Comparison of ENCODE assay signal across 12 cellular contexts in genomic region chr12:47785887-47786661, GRCh38. TPM values are rescaled to one million over a fixed set of nuclear protein-coding genes. Genes with fewer than 3 reads are reported as not detected.
A peak's percentile ranks its signal among the peaks of the same experiment; 100 is the strongest.
DNase-seq lines count a peak whose midpoint lies in the region; TF ChIP-seq lines count a peak whose summit lies in the region.
"Had no signal": no experiment of that assay in that cellular context is flagged by ENCODE, and none has a peak within 500 bp of the region (broad histone marks: within the 10 kb centered on the region; RNA-seq: fewer than 3 reads in every experiment).

No MANE protein-coding gene starts in this region.

- no peak overlapping the region for H2AK5ac ChIP-seq in trophoblast cell (ENCODE audit: low read length)

- H3K9me3 ChIP-seq in ovary (no peaks in the 10 kb centered on the region), vagina (no peaks in the 10 kb centered on the region), trophoblast cell (ENCODE audit: insufficient read depth, low read depth, low read length) (no peaks in the 10 kb centered on the region)
- H3K9me3 ChIP-seq: neutrophil had no signal

- H2BK120ac ChIP-seq in trophoblast cell (ENCODE audit: insufficient read depth, low read length, poor library complexity): no peak overlapping the region

- no peak for TF ChIP-seq CTCF in dorsolateral prefrontal cortex (IDR thresholded peaks at IDR 0.05 in 54 of 56, conservative IDR thresholded peaks at IDR 0.05 in 2 of 56; ENCODE audit: low read depth in 1 of 56, partially characterized antibody in 56 of 56)
- no peak for TF ChIP-seq CTCF in ovary (IDR thresholded peaks at IDR 0.05)
- no peak for TF ChIP-seq CTCF in vagina (IDR thresholded peaks at IDR 0.05)

- H2BK12ac ChIP-seq in trophoblast cell (ENCODE audit: low read length): no peak overlapping the region

- H3K18ac ChIP-seq in trophoblast cell (ENCODE audit: low read length): no peak overlapping the region

- H3K27me3 ChIP-seq in dorsolateral prefrontal cortex: no peaks in the 10 kb centered on the region
- no peaks in the 10 kb centered on the region for H3K27me3 ChIP-seq in ovary
- H3K27me3 ChIP-seq in vagina: no peaks in the 10 kb centered on the region
- H3K27me3 ChIP-seq in trophoblast cell (ENCODE audit: insufficient read depth, low read length): no peaks in the 10 kb centered on the region
- H3K27me3 ChIP-seq: neutrophil had no signal

- no peak overlapping the region for H3K4me2 ChIP-seq in trophoblast cell (ENCODE audit: low read length)

- H3K4me1 ChIP-seq in ovary (ENCODE audit: insufficient read depth): no peaks in the 10 kb centered on the region
- peaks cover 30% of the 10 kb centered on the region for H3K4me1 ChIP-seq in vagina
- H3K4me1 ChIP-seq in trophoblast cell (ENCODE audit: control insufficient read depth in 1 of 2, insufficient read depth in 2 of 2, low read length in 2 of 2): no peaks in the 10 kb centered on the region

- H2BK5ac ChIP-seq in trophoblast cell (ENCODE audit: low read depth, low read length, poor library complexity): no peak overlapping the region

- no peak for TF ChIP-seq EP300 in ovary (IDR thresholded peaks at IDR 0.05)

- peak overlapping the region in 52 of 59 donors; percentile 12 to 100 (median 63) for H3K27ac ChIP-seq in dorsolateral prefrontal cortex
- peak overlapping the region; percentile 26 to 70 for H3K27ac ChIP-seq in ovary
- peak overlapping the region; percentile 49 for H3K27ac ChIP-seq in vagina
- no peak overlapping the region for H3K27ac ChIP-seq in trophoblast cell (ENCODE audit: low read depth, low read length)
- H3K27ac ChIP-seq: neutrophil, SK-N-MC had no signal

- H3K79me2 ChIP-seq in trophoblast cell (ENCODE audit: control insufficient read depth, insufficient read depth, low read length, poor library complexity): no peaks in the 10 kb centered on the region

- peak; percentile 1 for DNase-seq in stimulated activated CD4-positive, alpha-beta T cell treated with anti-CD3 and anti-CD28 coated beads, Interleukin-4, amount 100 ng/mL, for 1 hour
- DNase-seq in stimulated activated CD4-positive, alpha-beta T cell treated with anti-CD3 and anti-CD28 coated beads, Interleukin-2, amount 100 ng/mL, for 24 hours: no peak
- DNase-seq in dorsolateral prefrontal cortex (no peak), ovary (no peak), vagina (ENCODE audit: extremely low spot score in 2 of 2) (no peak), NCI-H1417 (lab: John Stamatoyannopoulos, UW) (no peak), activated gamma-delta T cell (lab: John Stamatoyannopoulos, UW) (no peak), trophoblast cell (no peak)
- DNase-seq: activated gamma-delta T cell treated with Interleukin-2 at 50 U/mL for 16 hours; stimulated activated CD4-positive, alpha-beta T cell treated with anti-CD3 and anti-CD28 coated beads, Interleukin-12 subunit alpha, Interleukin-12 subunit beta, amount 100 ng/mL, for 4 hours had no signal

- H3K9ac ChIP-seq in trophoblast cell (ENCODE audit: low read length): no peak overlapping the region

- H3K4me3 ChIP-seq in dorsolateral prefrontal cortex (no peak overlapping the region), ovary (no peak overlapping the region), vagina (no peak overlapping the region), trophoblast cell (ENCODE audit: low read depth, low read length) (no peak overlapping the region)
- H3K4me3 ChIP-seq: SK-N-MC had no signal

- WGBS in ovary, 3 donors: 68 to 69% (median 68%) methylated on average over 11 of the region's 11 CpGs
- WGBS in trophoblast cell (ENCODE audit: extremely low coverage, insufficient coverage, insufficient read length): no CpG with 5 or more reads among the region's 11 CpGs

- no peak overlapping the region for H2AFZ ChIP-seq in trophoblast cell (ENCODE audit: insufficient read depth, low read length, poor library complexity)

- no peak overlapping the region for H3K14ac ChIP-seq in trophoblast cell (ENCODE audit: low read length)

- H4K91ac ChIP-seq in trophoblast cell (ENCODE audit: low read depth, low read length): no peak overlapping the region

- no peak overlapping the region for H3K23ac ChIP-seq in trophoblast cell (ENCODE audit: low read length)

- no peak overlapping the region for H4K8ac ChIP-seq in trophoblast cell (ENCODE audit: low read depth, low read length)

- intact Hi-C loops in dorsolateral prefrontal cortex (cut with DNase I): no loop called here
- intact Hi-C loops in ovary (cut with DNase I): loop anchor here in 2 of 4 donors (5.0 to 10.0 kb wide), 2 partner anchors 49 to 51 kb away; no protein-coding TSS in a partner anchor
- intact Hi-C loops in vagina (cut with DNase I): no loop called here

- no peaks in the 10 kb centered on the region for H3K79me1 ChIP-seq in trophoblast cell (ENCODE audit: low read length)

- no peak for TF ChIP-seq POLR2A in ovary (IDR thresholded peaks at IDR 0.05)
- TF ChIP-seq POLR2A in vagina (IDR thresholded peaks at IDR 0.05): no peak

- H4K12ac ChIP-seq in trophoblast cell (ENCODE audit: low read depth, low read length): no peak overlapping the region

- H3K36me3 ChIP-seq in ovary: no peaks in the 10 kb centered on the region
- H3K36me3 ChIP-seq in vagina: peaks cover 10 to 73% of the 10 kb centered on the region in 2 donors
- H3K36me3 ChIP-seq in trophoblast cell (ENCODE audit: control insufficient read depth in 1 of 2, insufficient read depth in 2 of 2, low read length in 2 of 2): peaks cover 88 to 94% of the 10 kb centered on the region in 2 experiments

- no peak overlapping the region for H3K4ac ChIP-seq in trophoblast cell (ENCODE audit: low read depth, low read length)

RNA-seq across cellular contexts. Expression of gene SLC48A1, which starts 13.0 kb away (rescaled TPM):
- total RNA-seq in dorsolateral prefrontal cortex (100 to 1,000 TPM in 84 of 120 experiments, 10 to 100 TPM in 36; 71.9 to 264 (median 114) TPM), ovary (100 to 1,000 TPM in 2 of 7 donors, 10 to 100 TPM in 5; 36.7 to 143 (median 98.3) TPM), vagina (20.9 TPM)
- polyA plus RNA-seq in ovary: 10 to 100 TPM; 24.1 to 41.1 TPM
- polyA plus RNA-seq in trophoblast cell (2013): 4.7 and 4.8 TPM in 2 replicates

RNA-seq across cellular contexts. Expression of gene RAPGEF3, which starts 27.4 kb away (rescaled TPM):
- total RNA-seq in dorsolateral prefrontal cortex: 100 to 1,000 TPM in 51 of 120 experiments, 10 to 100 TPM in 69; 33.3 to 206 (median 93.7) TPM
- 100 to 1,000 TPM in 3 of 7 donors, 10 to 100 TPM in 4; 50.4 to 132 (median 93.5) TPM for total RNA-seq in ovary
- 10 to 100 TPM; 16.9 to 68.4 TPM for polyA plus RNA-seq in ovary
- 52.3 TPM for total RNA-seq in vagina
- polyA plus RNA-seq in trophoblast cell (2013): 0.68 and 0.78 TPM in 2 replicates

RNA-seq across cellular contexts. Expression of gene HDAC7, which starts 33.6 kb away (rescaled TPM):
- total RNA-seq in dorsolateral prefrontal cortex: 10 to 100 TPM; 25.9 to 77.6 (median 46.8) TPM
- total RNA-seq in ovary: 100 to 1,000 TPM in 5 of 7 donors, 10 to 100 TPM in 2; 47.2 to 151 (median 103) TPM
- 10 to 100 TPM; 40.1 to 79.4 TPM for polyA plus RNA-seq in ovary
- total RNA-seq in vagina: 67.0 TPM
- polyA plus RNA-seq in trophoblast cell (2013): 47.8 and 51.3 TPM in 2 replicates
